Comparison of ENCODE assay signal across 1 cellular context in genomic region chr16:70156207-70156978, GRCh38.
TF ChIP-seq lines count a peak whose summit lies in the region.

No MANE protein-coding gene starts in this region.

TF ChIP-seq in HepG2, 621 proteins besides CTCF, POLR2A, EP300 and RAD21 (continued from another document and continues in another):
- TF ChIP-seq PBX3 (CRISPR knock-in tag; IDR thresholded peaks at IDR 0.05; ENCODE audit: borderline replicate concordance) (no peak), CCAR2 (optimal IDR thresholded peaks at IDR 0.05; ENCODE audit: low read depth, low read length) (no peak), GPN1 (CRISPR knock-in tag; IDR thresholded peaks at IDR 0.05; ENCODE audit: borderline replicate concordance) (no peak), ZNF280D (CRISPR knock-in tag; IDR thresholded peaks at IDR 0.05) (no peak), ZBTB42 (CRISPR knock-in tag; IDR thresholded peaks at IDR 0.05) (0 out of 2 replicates have a peak, but pooled peaks have one; percentile 31), SNAPC2 (CRISPR knock-in tag; IDR thresholded peaks at IDR 0.05) (no peak), POLR2AphosphoS2 (IDR thresholded peaks at IDR 0.05; ENCODE audit: low read depth, low read length) (no peak), RCOR2 (CRISPR knock-in tag; IDR thresholded peaks at IDR 0.05) (no peak), PHF8 (CRISPR knock-in tag; IDR thresholded peaks at IDR 0.05) (no peak), KDM2A (CRISPR knock-in tag; IDR thresholded peaks at IDR 0.05; ENCODE audit: borderline replicate concordance, low read depth) (no peak), ISX (CRISPR knock-in tag; conservative IDR thresholded peaks at IDR 0.05) (no peak), NCOA5 (CRISPR knock-in tag; IDR thresholded peaks at IDR 0.05) (no peak), ZNF598 (CRISPR knock-in tag; IDR thresholded peaks at IDR 0.05; ENCODE audit: borderline replicate concordance) (no peak), PHF21A (CRISPR knock-in tag; IDR thresholded peaks at IDR 0.05) (no peak), EZH2 (conservative IDR thresholded peaks at IDR 0.05; ENCODE audit: low read depth, low read length) (no peak), HBP1 (CRISPR knock-in tag; IDR thresholded peaks at IDR 0.05; ENCODE audit: low read depth) (no peak), SNAPC4 (CRISPR knock-in tag; IDR thresholded peaks at IDR 0.05) (no peak), ZNF841 (CRISPR knock-in tag; IDR thresholded peaks at IDR 0.05; ENCODE audit: borderline replicate concordance) (no peak), ZNF607 (CRISPR knock-in tag; IDR thresholded peaks at IDR 0.05; ENCODE audit: borderline replicate concordance) (no peak), ZNF784 (CRISPR knock-in tag; IDR thresholded peaks at IDR 0.05; ENCODE audit: borderline replicate concordance) (no peak), ONECUT2 (CRISPR knock-in tag; IDR thresholded peaks at IDR 0.05) (no peak), ZNF569 (CRISPR knock-in tag; IDR thresholded peaks at IDR 0.05; ENCODE audit: borderline replicate concordance) (no peak), ZNF317 (CRISPR knock-in tag; IDR thresholded peaks at IDR 0.05) (no peak), STAT6 (CRISPR knock-in tag; IDR thresholded peaks at IDR 0.05; ENCODE audit: borderline replicate concordance) (no peak), ZNF703 (CRISPR knock-in tag; IDR thresholded peaks at IDR 0.05; ENCODE audit: borderline replicate concordance) (no peak), BCL6 (CRISPR knock-in tag; IDR thresholded peaks at IDR 0.05) (0 out of 2 replicates have a peak, but pooled peaks have one; percentile 9), ZMYM3 (CRISPR knock-in tag; IDR thresholded peaks at IDR 0.05) (peak; percentile 17; the same call in 1 of the 2 replicates), AGO2 (optimal IDR thresholded peaks at IDR 0.05; ENCODE audit: low read depth, low read length) (no peak), NR2F1 (CRISPR knock-in tag; IDR thresholded peaks at IDR 0.05) (no peak), ZNF768 (CRISPR knock-in tag; IDR thresholded peaks at IDR 0.05) (no peak), FOXC1 (CRISPR knock-in tag; IDR thresholded peaks at IDR 0.05; ENCODE audit: borderline replicate concordance) (0 out of 2 replicates have a peak, but pooled peaks have one; percentile 32), ZNF136 (CRISPR knock-in tag; IDR thresholded peaks at IDR 0.05; ENCODE audit: low read depth) (no peak), PHF5A (CRISPR knock-in tag; IDR thresholded peaks at IDR 0.05; ENCODE audit: low read depth, unreplicated experiment) (no peak), SALL1 (CRISPR knock-in tag; IDR thresholded peaks at IDR 0.05) (no peak), ZNF496 (CRISPR knock-in tag; IDR thresholded peaks at IDR 0.05; ENCODE audit: insufficient replicate concordance) (no peak), NFIC (IDR thresholded peaks at IDR 0.05; ENCODE audit: low read length) (no peak), U2AF2 (IDR thresholded peaks at IDR 0.05; ENCODE audit: low read depth, low read length) (0 out of 2 replicates have a peak, but pooled peaks have one; percentile 11), ZNF556 (CRISPR knock-in tag; IDR thresholded peaks at IDR 0.05; ENCODE audit: borderline replicate concordance) (no peak), RNF2 (conservative IDR thresholded peaks at IDR 0.05; ENCODE audit: low read depth) (no peak), SETDB1 (CRISPR knock-in tag; IDR thresholded peaks at IDR 0.05; ENCODE audit: borderline replicate concordance) (no peak), U2AF1 (optimal IDR thresholded peaks at IDR 0.05; ENCODE audit: low read depth, low read length) (no peak), RFX5 (IDR thresholded peaks at IDR 0.05; ENCODE audit: low read depth, low read length) (no peak), ZGPAT (CRISPR knock-in tag; IDR thresholded peaks at IDR 0.05) (no peak), ZNF777 (CRISPR knock-in tag; IDR thresholded peaks at IDR 0.05) (no peak)
- TF ChIP-seq, protein P1, sequence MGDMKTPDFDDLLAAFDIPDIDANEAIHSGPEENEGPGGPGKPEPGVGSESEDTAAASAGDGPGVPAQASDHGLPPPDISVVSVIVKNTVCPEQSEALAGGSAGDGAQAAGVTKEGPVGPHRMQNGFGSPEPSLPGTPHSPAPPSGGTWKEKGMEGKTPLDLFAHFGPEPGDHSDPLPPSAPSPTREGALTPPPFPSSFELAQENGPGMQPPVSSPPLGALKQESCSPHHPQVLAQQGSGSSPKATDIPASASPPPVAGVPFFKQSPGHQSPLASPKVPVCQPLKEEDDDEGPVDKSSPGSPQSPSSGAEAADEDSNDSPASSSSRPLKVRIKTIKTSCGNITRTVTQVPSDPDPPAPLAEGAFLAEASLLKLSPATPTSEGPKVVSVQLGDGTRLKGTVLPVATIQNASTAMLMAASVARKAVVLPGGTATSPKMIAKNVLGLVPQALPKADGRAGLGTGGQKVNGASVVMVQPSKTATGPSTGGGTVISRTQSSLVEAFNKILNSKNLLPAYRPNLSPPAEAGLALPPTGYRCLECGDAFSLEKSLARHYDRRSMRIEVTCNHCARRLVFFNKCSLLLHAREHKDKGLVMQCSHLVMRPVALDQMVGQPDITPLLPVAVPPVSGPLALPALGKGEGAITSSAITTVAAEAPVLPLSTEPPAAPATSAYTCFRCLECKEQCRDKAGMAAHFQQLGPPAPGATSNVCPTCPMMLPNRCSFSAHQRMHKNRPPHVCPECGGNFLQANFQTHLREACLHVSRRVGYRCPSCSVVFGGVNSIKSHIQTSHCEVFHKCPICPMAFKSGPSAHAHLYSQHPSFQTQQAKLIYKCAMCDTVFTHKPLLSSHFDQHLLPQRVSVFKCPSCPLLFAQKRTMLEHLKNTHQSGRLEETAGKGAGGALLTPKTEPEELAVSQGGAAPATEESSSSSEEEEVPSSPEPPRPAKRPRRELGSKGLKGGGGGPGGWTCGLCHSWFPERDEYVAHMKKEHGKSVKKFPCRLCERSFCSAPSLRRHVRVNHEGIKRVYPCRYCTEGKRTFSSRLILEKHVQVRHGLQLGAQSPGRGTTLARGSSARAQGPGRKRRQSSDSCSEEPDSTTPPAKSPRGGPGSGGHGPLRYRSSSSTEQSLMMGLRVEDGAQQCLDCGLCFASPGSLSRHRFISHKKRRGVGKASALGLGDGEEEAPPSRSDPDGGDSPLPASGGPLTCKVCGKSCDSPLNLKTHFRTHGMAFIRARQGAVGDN (CRISPR knock-in tag; IDR thresholded peaks at IDR 0.05): peak; percentile 40; the same call in 1 of the 2 replicates
